Comparison of ENCODE assay signal across 1 cellular context in genomic region chr2:74413001-74413698, GRCh38.
TF ChIP-seq lines count a peak whose summit lies in the region.

No MANE protein-coding gene starts in this region.

TF ChIP-seq in HepG2, 621 proteins besides CTCF, POLR2A, EP300 and RAD21 (continued from another document):
- no peak for TF ChIP-seq ZNF142 (CRISPR knock-in tag; IDR thresholded peaks at IDR 0.05)
- TF ChIP-seq ZNF768 (CRISPR knock-in tag; IDR thresholded peaks at IDR 0.05), result no peak
- no peak; the same call in 1 of the 2 replicates for TF ChIP-seq ZMYM3 (CRISPR knock-in tag; IDR thresholded peaks at IDR 0.05)
- TF ChIP-seq, protein P1, sequence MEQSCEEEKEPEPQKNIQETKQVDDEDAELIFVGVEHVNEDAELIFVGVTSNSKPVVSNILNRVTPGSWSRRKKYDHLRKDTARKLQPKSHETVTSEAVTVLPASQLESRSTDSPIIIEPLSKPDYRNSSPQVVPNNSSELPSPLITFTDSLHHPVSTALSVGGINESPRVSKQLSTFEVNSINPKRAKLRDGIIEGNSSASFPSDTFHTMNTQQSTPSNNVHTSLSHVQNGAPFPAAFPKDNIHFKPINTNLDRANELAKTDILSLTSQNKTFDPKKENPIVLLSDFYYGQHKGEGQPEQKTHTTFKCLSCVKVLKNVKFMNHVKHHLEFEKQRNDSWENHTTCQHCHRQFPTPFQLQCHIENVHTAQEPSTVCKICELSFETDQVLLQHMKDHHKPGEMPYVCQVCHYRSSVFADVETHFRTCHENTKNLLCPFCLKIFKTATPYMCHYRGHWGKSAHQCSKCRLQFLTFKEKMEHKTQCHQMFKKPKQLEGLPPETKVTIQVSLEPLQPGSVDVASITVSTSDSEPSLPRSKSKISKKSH (CRISPR knock-in tag; IDR thresholded peaks at IDR 0.05; ENCODE audit: borderline replicate concordance), result no peak
- TF ChIP-seq ZNF143 (CRISPR knock-in tag; IDR thresholded peaks at IDR 0.05), result no peak
- peak; percentile 76 for TF ChIP-seq HNF4A (CRISPR knock-in tag; IDR thresholded peaks at IDR 0.05)
- TF ChIP-seq, protein P2, sequence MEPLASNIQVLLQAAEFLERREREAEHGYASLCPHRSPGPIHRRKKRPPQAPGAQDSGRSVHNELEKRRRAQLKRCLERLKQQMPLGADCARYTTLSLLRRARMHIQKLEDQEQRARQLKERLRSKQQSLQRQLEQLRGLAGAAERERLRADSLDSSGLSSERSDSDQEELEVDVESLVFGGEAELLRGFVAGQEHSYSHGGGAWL (CRISPR knock-in tag; IDR thresholded peaks at IDR 0.05), result no peak
- TF ChIP-seq, protein P3, sequence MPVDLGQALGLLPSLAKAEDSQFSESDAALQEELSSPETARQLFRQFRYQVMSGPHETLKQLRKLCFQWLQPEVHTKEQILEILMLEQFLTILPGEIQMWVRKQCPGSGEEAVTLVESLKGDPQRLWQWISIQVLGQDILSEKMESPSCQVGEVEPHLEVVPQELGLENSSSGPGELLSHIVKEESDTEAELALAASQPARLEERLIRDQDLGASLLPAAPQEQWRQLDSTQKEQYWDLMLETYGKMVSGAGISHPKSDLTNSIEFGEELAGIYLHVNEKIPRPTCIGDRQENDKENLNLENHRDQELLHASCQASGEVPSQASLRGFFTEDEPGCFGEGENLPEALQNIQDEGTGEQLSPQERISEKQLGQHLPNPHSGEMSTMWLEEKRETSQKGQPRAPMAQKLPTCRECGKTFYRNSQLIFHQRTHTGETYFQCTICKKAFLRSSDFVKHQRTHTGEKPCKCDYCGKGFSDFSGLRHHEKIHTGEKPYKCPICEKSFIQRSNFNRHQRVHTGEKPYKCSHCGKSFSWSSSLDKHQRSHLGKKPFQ (CRISPR knock-in tag; IDR thresholded peaks at IDR 0.05; ENCODE audit: insufficient replicate concordance), result no peak
- TF ChIP-seq ZNF33B (CRISPR knock-in tag; IDR thresholded peaks at IDR 0.05), result no peak
- TF ChIP-seq ZNF446 (CRISPR knock-in tag; IDR thresholded peaks at IDR 0.05), result no peak
- TF ChIP-seq, protein P4, sequence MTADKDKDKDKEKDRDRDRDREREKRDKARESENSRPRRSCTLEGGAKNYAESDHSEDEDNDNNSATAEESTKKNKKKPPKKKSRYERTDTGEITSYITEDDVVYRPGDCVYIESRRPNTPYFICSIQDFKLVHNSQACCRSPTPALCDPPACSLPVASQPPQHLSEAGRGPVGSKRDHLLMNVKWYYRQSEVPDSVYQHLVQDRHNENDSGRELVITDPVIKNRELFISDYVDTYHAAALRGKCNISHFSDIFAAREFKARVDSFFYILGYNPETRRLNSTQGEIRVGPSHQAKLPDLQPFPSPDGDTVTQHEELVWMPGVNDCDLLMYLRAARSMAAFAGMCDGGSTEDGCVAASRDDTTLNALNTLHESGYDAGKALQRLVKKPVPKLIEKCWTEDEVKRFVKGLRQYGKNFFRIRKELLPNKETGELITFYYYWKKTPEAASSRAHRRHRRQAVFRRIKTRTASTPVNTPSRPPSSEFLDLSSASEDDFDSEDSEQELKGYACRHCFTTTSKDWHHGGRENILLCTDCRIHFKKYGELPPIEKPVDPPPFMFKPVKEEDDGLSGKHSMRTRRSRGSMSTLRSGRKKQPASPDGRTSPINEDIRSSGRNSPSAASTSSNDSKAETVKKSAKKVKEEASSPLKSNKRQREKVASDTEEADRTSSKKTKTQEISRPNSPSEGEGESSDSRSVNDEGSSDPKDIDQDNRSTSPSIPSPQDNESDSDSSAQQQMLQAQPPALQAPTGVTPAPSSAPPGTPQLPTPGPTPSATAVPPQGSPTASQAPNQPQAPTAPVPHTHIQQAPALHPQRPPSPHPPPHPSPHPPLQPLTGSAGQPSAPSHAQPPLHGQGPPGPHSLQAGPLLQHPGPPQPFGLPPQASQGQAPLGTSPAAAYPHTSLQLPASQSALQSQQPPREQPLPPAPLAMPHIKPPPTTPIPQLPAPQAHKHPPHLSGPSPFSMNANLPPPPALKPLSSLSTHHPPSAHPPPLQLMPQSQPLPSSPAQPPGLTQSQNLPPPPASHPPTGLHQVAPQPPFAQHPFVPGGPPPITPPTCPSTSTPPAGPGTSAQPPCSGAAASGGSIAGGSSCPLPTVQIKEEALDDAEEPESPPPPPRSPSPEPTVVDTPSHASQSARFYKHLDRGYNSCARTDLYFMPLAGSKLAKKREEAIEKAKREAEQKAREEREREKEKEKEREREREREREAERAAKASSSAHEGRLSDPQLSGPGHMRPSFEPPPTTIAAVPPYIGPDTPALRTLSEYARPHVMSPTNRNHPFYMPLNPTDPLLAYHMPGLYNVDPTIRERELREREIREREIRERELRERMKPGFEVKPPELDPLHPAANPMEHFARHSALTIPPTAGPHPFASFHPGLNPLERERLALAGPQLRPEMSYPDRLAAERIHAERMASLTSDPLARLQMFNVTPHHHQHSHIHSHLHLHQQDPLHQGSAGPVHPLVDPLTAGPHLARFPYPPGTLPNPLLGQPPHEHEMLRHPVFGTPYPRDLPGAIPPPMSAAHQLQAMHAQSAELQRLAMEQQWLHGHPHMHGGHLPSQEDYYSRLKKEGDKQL (CRISPR knock-in tag; IDR thresholded peaks at IDR 0.05; ENCODE audit: low read depth), result no peak
- TF ChIP-seq ZNF512B (CRISPR knock-in tag; IDR thresholded peaks at IDR 0.05; ENCODE audit: borderline replicate concordance), result no peak
- TF ChIP-seq ZNF572 (CRISPR knock-in tag; IDR thresholded peaks at IDR 0.05), result no peak
- TF ChIP-seq FOXK1 (CRISPR knock-in tag; IDR thresholded peaks at IDR 0.05; ENCODE audit: borderline replicate concordance, low read depth), result no peak
- peak; percentile 79 for TF ChIP-seq PHF21A (CRISPR knock-in tag; IDR thresholded peaks at IDR 0.05)
- TF ChIP-seq RFXANK (CRISPR knock-in tag; IDR thresholded peaks at IDR 0.05), result no peak
- no peak for TF ChIP-seq RBM22 (optimal IDR thresholded peaks at IDR 0.05; ENCODE audit: low read length)
- no peak for TF ChIP-seq PHB2 (IDR thresholded peaks at IDR 0.05; ENCODE audit: partially characterized antibody)
- TF ChIP-seq, protein P5, sequence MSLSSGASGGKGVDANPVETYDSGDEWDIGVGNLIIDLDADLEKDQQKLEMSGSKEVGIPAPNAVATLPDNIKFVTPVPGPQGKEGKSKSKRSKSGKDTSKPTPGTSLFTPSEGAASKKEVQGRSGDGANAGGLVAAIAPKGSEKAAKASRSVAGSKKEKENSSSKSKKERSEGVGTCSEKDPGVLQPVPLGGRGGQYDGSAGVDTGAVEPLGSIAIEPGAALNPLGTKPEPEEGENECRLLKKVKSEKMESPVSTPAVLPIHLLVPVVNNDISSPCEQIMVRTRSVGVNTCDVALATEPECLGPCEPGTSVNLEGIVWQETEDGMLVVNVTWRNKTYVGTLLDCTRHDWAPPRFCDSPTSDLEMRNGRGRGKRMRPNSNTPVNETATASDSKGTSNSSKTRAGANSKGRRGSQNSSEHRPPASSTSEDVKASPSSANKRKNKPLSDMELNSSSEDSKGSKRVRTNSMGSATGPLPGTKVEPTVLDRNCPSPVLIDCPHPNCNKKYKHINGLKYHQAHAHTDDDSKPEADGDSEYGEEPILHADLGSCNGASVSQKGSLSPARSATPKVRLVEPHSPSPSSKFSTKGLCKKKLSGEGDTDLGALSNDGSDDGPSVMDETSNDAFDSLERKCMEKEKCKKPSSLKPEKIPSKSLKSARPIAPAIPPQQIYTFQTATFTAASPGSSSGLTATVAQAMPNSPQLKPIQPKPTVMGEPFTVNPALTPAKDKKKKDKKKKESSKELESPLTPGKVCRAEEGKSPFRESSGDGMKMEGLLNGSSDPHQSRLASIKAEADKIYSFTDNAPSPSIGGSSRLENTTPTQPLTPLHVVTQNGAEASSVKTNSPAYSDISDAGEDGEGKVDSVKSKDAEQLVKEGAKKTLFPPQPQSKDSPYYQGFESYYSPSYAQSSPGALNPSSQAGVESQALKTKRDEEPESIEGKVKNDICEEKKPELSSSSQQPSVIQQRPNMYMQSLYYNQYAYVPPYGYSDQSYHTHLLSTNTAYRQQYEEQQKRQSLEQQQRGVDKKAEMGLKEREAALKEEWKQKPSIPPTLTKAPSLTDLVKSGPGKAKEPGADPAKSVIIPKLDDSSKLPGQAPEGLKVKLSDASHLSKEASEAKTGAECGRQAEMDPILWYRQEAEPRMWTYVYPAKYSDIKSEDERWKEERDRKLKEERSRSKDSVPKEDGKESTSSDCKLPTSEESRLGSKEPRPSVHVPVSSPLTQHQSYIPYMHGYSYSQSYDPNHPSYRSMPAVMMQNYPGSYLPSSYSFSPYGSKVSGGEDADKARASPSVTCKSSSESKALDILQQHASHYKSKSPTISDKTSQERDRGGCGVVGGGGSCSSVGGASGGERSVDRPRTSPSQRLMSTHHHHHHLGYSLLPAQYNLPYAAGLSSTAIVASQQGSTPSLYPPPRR (CRISPR knock-in tag; IDR thresholded peaks at IDR 0.05; ENCODE audit: borderline replicate concordance), result no peak
